Comparison of ENCODE assay signal across 17 cellular contexts in the genomic region with DNA sequence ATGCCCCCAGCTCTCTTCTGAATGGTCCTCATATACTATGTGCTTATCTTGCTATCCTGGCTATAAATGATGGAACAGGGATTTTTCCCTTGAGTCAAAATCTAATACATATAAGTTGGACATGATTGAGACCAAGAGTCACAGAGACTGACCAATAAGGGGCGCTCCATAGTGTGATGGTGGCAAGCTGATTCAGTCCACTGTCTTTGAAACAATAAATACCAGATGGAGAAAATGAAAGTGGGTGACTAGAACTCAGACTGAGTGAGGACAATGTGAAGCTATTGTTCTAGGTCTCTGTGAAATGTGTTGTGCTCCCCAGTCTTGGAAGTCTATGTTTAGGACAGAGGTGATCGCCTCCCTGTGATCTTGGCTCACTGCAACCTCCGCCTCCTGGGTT. TPM values are rescaled to one million over a fixed set of nuclear protein-coding genes. Genes with fewer than 3 reads are reported as not detected.
"Had no signal": no experiment of that assay in that cellular context is flagged by ENCODE, and none has a peak within 500 bp of the region (broad histone marks: within the 10 kb centered on the region; RNA-seq: fewer than 3 reads in every experiment).

No MANE protein-coding gene starts in this region.

- ATAC-seq: activated CD8-positive, alpha-beta T cell treated with anti-CD3 and anti-CD28 coated beads for 36 hours; activated T-cell treated with anti-CD3 and anti-CD28 coated beads, Interleukin-2, amount 50 U/mL, for 72 hours; sciatic nerve; stimulated activated effector memory CD8-positive, alpha-beta T cell treated with anti-CD3 and anti-CD28 coated beads, Interleukin-12 subunit alpha, Interleukin-12 subunit beta, amount 100 ng/mL, for 72 hours; T-helper 17 cell had no signal

- H3K9me3 ChIP-seq: esophagus squamous epithelium, thoracic aorta had no signal

- H3K27ac ChIP-seq: brain microvascular endothelial cell, esophagus squamous epithelium, thoracic aorta had no signal

- DNase-seq: activated B cell treated with CpG ODN at 0.5 μM for 24 hours; activated CD4-positive, alpha-beta T cell treated with anti-CD3 and anti-CD28 coated beads for 48 hours; activated CD8-positive, alpha-beta memory T cell treated with anti-CD3 and anti-CD28 coated beads, Interleukin-2, amount 50 U/mL, for 4 hours; activated CD8-positive, alpha-beta T cell treated with anti-CD3 and anti-CD28 coated beads for 36 hours; activated gamma-delta T cell; activated T-cell treated with anti-CD3 and anti-CD28 coated beads, Interleukin-2, amount 50 U/mL, for 72 hours; brain microvascular endothelial cell; effector CD8-positive, alpha-beta T cell; esophagus squamous epithelium; immature natural killer cell; nephron progenitor cell; stimulated activated CD4-positive, alpha-beta T cell treated with anti-CD3 and anti-CD28 coated beads, Interleukin-2, amount 100 ng/mL, for 24 hours; T-helper 17 cell had no signal

- H3K27me3 ChIP-seq: brain microvascular endothelial cell, esophagus squamous epithelium had no signal

- H3K36me3 ChIP-seq: brain microvascular endothelial cell, esophagus squamous epithelium, thoracic aorta had no signal

- FAIRE-seq: endothelial cell of umbilical vein had no signal

- H3K4me3 ChIP-seq: esophagus squamous epithelium, thoracic aorta had no signal

- H3K4me1 ChIP-seq: esophagus squamous epithelium had no signal

RNA-seq across cellular contexts. Expression of a gene that starts 10.6 kb away (rescaled TPM):
- total RNA-seq: activated B cell treated with CpG ODN at 0.5 μM for 24 hours had no signal
